ENCODE assay signal across 1 cellular context in the genomic region with DNA sequence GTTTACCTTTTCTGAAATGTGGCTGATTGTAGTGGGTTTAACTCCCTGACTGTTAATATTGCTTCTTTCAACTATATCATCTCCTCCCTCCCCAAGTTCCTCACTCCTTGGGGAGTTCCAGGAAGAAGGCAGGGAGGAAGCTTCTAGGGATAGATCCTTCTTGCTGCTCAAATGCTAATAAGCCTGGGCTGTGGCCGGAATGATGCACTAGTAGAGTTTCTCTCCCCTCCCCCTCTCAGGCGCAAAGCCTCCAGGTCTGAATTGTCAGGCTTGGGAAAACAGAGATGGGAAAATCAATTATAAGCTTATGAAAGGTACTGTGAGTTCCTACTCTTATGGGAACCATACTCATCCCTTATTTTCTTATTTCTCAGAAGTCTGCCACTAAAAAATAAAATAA.
TF ChIP-seq lines count a peak whose summit lies in the region.

No MANE protein-coding gene starts in this region.

TF ChIP-seq in GM23338, 12 proteins besides CTCF, POLR2A, EP300 and RAD21 (continued from another document):
- TF ChIP-seq, protein P1, sequence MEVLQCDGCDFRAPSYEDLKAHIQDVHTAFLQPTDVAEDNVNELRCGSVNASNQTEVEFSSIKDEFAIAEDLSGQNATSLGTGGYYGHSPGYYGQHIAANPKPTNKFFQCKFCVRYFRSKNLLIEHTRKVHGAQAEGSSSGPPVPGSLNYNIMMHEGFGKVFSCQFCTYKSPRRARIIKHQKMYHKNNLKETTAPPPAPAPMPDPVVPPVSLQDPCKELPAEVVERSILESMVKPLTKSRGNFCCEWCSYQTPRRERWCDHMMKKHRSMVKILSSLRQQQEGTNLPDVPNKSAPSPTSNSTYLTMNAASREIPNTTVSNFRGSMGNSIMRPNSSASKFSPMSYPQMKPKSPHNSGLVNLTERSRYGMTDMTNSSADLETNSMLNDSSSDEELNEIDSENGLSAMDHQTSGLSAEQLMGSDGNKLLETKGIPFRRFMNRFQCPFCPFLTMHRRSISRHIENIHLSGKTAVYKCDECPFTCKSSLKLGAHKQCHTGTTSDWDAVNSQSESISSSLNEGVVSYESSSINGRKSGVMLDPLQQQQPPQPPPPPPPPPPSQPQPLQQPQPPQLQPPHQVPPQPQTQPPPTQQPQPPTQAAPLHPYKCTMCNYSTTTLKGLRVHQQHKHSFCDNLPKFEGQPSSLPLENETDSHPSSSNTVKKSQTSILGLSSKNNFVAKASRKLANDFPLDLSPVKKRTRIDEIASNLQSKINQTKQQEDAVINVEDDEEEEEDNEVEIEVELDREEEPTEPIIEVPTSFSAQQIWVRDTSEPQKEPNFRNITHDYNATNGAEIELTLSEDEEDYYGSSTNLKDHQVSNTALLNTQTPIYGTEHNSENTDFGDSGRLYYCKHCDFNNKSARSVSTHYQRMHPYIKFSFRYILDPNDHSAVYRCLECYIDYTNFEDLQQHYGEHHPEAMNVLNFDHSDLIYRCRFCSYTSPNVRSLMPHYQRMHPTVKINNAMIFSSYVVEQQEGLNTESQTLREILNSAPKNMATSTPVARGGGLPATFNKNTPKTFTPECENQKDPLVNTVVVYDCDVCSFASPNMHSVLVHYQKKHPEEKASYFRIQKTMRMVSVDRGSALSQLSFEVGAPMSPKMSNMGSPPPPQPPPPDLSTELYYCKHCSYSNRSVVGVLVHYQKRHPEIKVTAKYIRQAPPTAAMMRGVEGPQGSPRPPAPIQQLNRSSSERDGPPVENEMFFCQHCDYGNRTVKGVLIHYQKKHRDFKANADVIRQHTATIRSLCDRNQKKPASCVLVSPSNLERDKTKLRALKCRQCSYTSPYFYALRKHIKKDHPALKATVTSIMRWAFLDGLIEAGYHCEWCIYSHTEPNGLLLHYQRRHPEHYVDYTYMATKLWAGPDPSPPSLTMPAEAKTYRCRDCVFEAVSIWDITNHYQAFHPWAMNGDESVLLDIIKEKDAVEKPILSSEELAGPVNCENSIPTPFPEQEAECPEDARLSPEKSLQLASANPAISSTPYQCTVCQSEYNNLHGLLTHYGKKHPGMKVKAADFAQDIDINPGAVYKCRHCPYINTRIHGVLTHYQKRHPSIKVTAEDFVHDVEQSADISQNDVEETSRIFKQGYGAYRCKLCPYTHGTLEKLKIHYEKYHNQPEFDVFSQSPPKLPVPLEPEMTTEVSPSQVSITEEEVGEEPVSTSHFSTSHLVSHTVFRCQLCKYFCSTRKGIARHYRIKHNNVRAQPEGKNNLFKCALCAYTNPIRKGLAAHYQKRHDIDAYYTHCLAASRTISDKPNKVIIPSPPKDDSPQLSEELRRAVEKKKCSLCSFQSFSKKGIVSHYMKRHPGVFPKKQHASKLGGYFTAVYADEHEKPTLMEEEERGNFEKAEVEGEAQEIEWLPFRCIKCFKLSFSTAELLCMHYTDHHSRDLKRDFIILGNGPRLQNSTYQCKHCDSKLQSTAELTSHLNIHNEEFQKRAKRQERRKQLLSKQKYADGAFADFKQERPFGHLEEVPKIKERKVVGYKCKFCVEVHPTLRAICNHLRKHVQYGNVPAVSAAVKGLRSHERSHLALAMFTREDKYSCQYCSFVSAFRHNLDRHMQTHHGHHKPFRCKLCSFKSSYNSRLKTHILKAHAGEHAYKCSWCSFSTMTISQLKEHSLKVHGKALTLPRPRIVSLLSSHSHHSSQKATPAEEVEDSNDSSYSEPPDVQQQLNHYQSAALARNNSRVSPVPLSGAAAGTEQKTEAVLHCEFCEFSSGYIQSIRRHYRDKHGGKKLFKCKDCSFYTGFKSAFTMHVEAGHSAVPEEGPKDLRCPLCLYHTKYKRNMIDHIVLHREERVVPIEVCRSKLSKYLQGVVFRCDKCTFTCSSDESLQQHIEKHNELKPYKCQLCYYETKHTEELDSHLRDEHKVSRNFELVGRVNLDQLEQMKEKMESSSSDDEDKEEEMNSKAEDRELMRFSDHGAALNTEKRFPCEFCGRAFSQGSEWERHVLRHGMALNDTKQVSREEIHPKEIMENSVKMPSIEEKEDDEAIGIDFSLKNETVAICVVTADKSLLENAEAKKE (CRISPR knock-in tag; IDR thresholded peaks at IDR 0.05) = no peak
